In the genomic region with DNA sequence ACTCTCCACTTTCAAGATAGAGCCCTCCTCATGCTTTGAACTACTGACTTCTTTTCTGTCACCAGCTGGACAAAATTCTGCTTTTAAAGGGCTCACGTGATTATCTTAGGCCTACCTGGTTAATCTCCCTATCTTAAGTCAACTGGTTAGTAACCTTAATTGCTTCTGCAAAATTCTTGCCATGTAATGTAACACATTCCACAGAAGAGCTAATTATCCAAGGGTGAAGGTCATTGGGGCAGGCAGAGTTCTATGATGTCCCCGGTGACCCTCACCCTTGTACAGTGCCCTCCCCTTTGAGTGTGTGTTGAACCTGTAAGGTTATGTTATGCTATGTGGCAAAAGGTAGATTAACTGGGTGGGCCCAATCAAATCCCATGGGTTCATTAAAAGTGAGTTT, we compare ENCODE assay signal across 1 cellular context.
TF ChIP-seq lines count a peak whose summit lies in the region.

No MANE protein-coding gene starts in this region.

TF ChIP-seq in HepG2, 621 proteins besides CTCF, POLR2A, EP300 and RAD21 (continued from another document and continues in another):
- TF ChIP-seq, protein P1, sequence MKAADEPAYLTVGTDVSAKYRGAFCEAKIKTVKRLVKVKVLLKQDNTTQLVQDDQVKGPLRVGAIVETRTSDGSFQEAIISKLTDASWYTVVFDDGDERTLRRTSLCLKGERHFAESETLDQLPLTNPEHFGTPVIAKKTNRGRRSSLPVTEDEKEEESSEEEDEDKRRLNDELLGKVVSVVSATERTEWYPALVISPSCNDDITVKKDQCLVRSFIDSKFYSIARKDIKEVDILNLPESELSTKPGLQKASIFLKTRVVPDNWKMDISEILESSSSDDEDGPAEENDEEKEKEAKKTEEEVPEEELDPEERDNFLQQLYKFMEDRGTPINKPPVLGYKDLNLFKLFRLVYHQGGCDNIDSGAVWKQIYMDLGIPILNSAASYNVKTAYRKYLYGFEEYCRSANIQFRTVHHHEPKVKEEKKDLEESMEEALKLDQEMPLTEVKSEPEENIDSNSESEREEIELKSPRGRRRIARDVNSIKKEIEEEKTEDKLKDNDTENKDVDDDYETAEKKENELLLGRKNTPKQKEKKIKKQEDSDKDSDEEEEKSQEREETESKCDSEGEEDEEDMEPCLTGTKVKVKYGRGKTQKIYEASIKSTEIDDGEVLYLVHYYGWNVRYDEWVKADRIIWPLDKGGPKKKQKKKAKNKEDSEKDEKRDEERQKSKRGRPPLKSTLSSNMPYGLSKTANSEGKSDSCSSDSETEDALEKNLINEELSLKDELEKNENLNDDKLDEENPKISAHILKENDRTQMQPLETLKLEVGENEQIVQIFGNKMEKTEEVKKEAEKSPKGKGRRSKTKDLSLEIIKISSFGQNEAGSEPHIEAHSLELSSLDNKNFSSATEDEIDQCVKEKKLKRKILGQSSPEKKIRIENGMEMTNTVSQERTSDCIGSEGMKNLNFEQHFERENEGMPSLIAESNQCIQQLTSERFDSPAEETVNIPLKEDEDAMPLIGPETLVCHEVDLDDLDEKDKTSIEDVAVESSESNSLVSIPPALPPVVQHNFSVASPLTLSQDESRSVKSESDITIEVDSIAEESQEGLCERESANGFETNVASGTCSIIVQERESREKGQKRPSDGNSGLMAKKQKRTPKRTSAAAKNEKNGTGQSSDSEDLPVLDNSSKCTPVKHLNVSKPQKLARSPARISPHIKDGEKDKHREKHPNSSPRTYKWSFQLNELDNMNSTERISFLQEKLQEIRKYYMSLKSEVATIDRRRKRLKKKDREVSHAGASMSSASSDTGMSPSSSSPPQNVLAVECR (CRISPR knock-in tag; IDR thresholded peaks at IDR 0.05; ENCODE audit: borderline replicate concordance): no peak
- TF ChIP-seq ZNF180 (CRISPR knock-in tag; IDR thresholded peaks at IDR 0.05; ENCODE audit: borderline replicate concordance, low read depth) (no peak), HOXA5 (CRISPR knock-in tag; IDR thresholded peaks at IDR 0.05) (no peak), ZNF232 (CRISPR knock-in tag; IDR thresholded peaks at IDR 0.05; ENCODE audit: borderline replicate concordance) (0 out of 2 replicates have a peak, but pooled peaks have one; percentile 37), FLYWCH1 (CRISPR knock-in tag; IDR thresholded peaks at IDR 0.05) (no peak), NCOA2 (CRISPR knock-in tag; IDR thresholded peaks at IDR 0.05) (peak; percentile 67; the same call in 1 of the 2 replicates), ZFY (CRISPR knock-in tag; IDR thresholded peaks at IDR 0.05) (no peak), GFI1 (CRISPR knock-in tag; IDR thresholded peaks at IDR 0.05; ENCODE audit: borderline replicate concordance) (no peak), ZNF367 (CRISPR knock-in tag; IDR thresholded peaks at IDR 0.05; ENCODE audit: borderline replicate concordance) (no peak), HNF4G (IDR thresholded peaks at IDR 0.05; ENCODE audit: borderline replicate concordance, low read depth, low read length) (peak; percentile 44; the same call in 1 of the 2 replicates), HNF4G (CRISPR knock-in tag; IDR thresholded peaks at IDR 0.05; ENCODE audit: borderline replicate concordance, low read depth) (no peak), ZMYM4 (CRISPR knock-in tag; IDR thresholded peaks at IDR 0.05) (peak; percentile 31; the same call in 1 of the 2 replicates), XBP1 (CRISPR knock-in tag; IDR thresholded peaks at IDR 0.05) (no peak), GPN1 (CRISPR knock-in tag; IDR thresholded peaks at IDR 0.05; ENCODE audit: borderline replicate concordance) (no peak), KLF12 (CRISPR knock-in tag; IDR thresholded peaks at IDR 0.05; ENCODE audit: borderline replicate concordance) (no peak), ZFP62 (CRISPR knock-in tag; IDR thresholded peaks at IDR 0.05) (no peak), MXI1 (IDR thresholded peaks at IDR 0.05; ENCODE audit: borderline replicate concordance, low read depth, low read length) (no peak), PCBP2 (optimal IDR thresholded peaks at IDR 0.05; ENCODE audit: low read depth, low read length, poor library complexity, severe bottlenecking) (no peak), BCL6 (CRISPR knock-in tag; IDR thresholded peaks at IDR 0.05) (0 out of 2 replicates have a peak, but pooled peaks have one; percentile 17), PRPF4 (IDR thresholded peaks at IDR 0.05; ENCODE audit: low read depth, low read length, poor library complexity, severe bottlenecking) (no peak), ZNF430 (CRISPR knock-in tag; IDR thresholded peaks at IDR 0.05) (no peak), ZNF761 (CRISPR knock-in tag; conservative IDR thresholded peaks at IDR 0.05) (0 out of 2 replicates have a peak, but pooled peaks have one; percentile 26), JUN (CRISPR knock-in tag; IDR thresholded peaks at IDR 0.05) (peak; percentile 61; the same call in 1 of the 2 replicates)
- TF ChIP-seq, protein P2, sequence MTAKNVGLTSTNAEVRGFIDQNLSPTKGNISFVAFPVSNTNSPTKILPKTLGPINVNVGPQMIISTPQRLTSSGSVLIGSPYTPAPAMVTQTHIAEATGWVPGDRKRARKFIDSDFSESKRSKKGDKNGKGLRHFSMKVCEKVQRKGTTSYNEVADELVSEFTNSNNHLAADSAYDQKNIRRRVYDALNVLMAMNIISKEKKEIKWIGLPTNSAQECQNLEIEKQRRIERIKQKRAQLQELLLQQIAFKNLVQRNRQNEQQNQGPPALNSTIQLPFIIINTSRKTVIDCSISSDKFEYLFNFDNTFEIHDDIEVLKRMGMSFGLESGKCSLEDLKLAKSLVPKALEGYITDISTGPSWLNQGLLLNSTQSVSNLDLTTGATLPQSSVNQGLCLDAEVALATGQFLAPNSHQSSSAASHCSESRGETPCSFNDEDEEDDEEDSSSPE (CRISPR knock-in tag; IDR thresholded peaks at IDR 0.05): 0 out of 2 replicates have a peak, but pooled peaks have one; percentile 14
- TF ChIP-seq, protein P3, sequence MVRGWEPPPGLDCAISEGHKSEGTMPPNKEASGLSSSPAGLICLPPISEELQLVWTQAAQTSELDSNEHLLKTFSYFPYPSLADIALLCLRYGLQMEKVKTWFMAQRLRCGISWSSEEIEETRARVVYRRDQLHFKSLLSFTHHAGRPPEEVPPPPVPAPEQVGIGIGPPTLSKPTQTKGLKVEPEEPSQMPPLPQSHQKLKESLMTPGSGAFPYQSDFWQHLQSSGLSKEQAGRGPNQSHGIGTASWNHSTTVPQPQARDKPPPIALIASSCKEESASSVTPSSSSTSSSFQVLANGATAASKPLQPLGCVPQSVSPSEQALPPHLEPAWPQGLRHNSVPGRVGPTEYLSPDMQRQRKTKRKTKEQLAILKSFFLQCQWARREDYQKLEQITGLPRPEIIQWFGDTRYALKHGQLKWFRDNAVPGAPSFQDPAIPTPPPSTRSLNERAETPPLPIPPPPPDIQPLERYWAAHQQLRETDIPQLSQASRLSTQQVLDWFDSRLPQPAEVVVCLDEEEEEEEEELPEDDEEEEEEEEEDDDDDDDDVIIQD (CRISPR knock-in tag; IDR thresholded peaks at IDR 0.05; ENCODE audit: low read depth): no peak
- TF ChIP-seq, protein P4, sequence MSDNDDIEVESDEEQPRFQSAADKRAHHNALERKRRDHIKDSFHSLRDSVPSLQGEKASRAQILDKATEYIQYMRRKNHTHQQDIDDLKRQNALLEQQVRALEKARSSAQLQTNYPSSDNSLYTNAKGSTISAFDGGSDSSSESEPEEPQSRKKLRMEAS (IDR thresholded peaks at IDR 0.05): peak; percentile 9; the same call in 1 of the 2 replicates
- TF ChIP-seq, protein P5, sequence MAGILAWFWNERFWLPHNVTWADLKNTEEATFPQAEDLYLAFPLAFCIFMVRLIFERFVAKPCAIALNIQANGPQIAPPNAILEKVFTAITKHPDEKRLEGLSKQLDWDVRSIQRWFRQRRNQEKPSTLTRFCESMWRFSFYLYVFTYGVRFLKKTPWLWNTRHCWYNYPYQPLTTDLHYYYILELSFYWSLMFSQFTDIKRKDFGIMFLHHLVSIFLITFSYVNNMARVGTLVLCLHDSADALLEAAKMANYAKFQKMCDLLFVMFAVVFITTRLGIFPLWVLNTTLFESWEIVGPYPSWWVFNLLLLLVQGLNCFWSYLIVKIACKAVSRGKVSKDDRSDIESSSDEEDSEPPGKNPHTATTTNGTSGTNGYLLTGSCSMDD (CRISPR knock-in tag; IDR thresholded peaks at IDR 0.05): no peak
- TF ChIP-seq, protein P6, sequence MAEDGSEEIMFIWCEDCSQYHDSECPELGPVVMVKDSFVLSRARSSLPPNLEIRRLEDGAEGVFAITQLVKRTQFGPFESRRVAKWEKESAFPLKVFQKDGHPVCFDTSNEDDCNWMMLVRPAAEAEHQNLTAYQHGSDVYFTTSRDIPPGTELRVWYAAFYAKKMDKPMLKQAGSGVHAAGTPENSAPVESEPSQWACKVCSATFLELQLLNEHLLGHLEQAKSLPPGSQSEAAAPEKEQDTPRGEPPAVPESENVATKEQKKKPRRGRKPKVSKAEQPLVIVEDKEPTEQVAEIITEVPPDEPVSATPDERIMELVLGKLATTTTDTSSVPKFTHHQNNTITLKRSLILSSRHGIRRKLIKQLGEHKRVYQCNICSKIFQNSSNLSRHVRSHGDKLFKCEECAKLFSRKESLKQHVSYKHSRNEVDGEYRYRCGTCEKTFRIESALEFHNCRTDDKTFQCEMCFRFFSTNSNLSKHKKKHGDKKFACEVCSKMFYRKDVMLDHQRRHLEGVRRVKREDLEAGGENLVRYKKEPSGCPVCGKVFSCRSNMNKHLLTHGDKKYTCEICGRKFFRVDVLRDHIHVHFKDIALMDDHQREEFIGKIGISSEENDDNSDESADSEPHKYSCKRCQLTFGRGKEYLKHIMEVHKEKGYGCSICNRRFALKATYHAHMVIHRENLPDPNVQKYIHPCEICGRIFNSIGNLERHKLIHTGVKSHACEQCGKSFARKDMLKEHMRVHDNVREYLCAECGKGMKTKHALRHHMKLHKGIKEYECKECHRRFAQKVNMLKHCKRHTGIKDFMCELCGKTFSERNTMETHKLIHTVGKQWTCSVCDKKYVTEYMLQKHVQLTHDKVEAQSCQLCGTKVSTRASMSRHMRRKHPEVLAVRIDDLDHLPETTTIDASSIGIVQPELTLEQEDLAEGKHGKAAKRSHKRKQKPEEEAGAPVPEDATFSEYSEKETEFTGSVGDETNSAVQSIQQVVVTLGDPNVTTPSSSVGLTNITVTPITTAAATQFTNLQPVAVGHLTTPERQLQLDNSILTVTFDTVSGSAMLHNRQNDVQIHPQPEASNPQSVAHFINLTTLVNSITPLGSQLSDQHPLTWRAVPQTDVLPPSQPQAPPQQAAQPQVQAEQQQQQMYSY (CRISPR knock-in tag; IDR thresholded peaks at IDR 0.05): no peak
- TF ChIP-seq, protein P7, sequence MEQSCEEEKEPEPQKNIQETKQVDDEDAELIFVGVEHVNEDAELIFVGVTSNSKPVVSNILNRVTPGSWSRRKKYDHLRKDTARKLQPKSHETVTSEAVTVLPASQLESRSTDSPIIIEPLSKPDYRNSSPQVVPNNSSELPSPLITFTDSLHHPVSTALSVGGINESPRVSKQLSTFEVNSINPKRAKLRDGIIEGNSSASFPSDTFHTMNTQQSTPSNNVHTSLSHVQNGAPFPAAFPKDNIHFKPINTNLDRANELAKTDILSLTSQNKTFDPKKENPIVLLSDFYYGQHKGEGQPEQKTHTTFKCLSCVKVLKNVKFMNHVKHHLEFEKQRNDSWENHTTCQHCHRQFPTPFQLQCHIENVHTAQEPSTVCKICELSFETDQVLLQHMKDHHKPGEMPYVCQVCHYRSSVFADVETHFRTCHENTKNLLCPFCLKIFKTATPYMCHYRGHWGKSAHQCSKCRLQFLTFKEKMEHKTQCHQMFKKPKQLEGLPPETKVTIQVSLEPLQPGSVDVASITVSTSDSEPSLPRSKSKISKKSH (CRISPR knock-in tag; IDR thresholded peaks at IDR 0.05; ENCODE audit: borderline replicate concordance): no peak
- TF ChIP-seq, protein P8, sequence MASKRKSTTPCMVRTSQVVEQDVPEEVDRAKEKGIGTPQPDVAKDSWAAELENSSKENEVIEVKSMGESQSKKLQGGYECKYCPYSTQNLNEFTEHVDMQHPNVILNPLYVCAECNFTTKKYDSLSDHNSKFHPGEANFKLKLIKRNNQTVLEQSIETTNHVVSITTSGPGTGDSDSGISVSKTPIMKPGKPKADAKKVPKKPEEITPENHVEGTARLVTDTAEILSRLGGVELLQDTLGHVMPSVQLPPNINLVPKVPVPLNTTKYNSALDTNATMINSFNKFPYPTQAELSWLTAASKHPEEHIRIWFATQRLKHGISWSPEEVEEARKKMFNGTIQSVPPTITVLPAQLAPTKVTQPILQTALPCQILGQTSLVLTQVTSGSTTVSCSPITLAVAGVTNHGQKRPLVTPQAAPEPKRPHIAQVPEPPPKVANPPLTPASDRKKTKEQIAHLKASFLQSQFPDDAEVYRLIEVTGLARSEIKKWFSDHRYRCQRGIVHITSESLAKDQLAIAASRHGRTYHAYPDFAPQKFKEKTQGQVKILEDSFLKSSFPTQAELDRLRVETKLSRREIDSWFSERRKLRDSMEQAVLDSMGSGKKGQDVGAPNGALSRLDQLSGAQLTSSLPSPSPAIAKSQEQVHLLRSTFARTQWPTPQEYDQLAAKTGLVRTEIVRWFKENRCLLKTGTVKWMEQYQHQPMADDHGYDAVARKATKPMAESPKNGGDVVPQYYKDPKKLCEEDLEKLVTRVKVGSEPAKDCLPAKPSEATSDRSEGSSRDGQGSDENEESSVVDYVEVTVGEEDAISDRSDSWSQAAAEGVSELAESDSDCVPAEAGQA (IDR thresholded peaks at IDR 0.05; ENCODE audit: low read depth): no peak
- TF ChIP-seq, protein P8 (CRISPR knock-in tag; IDR thresholded peaks at IDR 0.05; ENCODE audit: borderline replicate concordance): no peak
